In the genomic region with DNA sequence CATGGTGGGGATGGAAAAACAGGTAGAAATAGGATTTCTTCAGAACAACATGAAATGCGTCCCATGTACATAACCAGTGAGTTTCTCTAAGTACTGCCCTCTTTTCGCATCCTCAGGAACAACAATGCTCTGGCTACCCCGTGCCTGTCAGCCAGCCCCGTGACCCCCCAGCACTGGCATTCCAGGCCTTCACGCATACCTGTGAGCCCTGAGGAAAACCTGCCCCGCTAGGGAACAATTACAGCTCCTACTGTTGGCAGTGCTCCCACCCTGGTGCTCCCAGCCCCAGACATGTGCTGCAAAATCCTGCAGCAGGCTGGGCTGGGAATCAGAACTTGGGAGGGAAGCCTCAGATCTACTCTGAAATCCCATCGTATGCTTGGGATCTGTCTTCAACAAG, we compare ENCODE assay signal across 9 cellular contexts. TPM values are rescaled to one million over a fixed set of nuclear protein-coding genes. Genes with fewer than 3 reads are reported as not detected.
DNase-seq lines count a peak whose midpoint lies in the region; ATAC-seq and TF ChIP-seq lines count a peak whose summit lies in the region.
"Had no signal": no experiment of that assay in that cellular context is flagged by ENCODE, and none has a peak within 500 bp of the region (broad histone marks: within the 10 kb centered on the region; RNA-seq: fewer than 3 reads in every experiment).

No MANE protein-coding gene starts in this region.

- H3K27me3 ChIP-seq in Caco-2 (replicated peaks; ENCODE audit: control insufficient read depth, insufficient read depth, low read length) (no peaks in the 10 kb centered on the region), esophagus squamous epithelium (no peaks in the 10 kb centered on the region), psoas muscle (ENCODE audit: insufficient read depth in 3 of 3, low read length in 2 of 3) (no peaks in the 10 kb centered on the region)

- no peak for DNase-seq in Caco-2
- DNase-seq in T-cell: no peak
- no peak for DNase-seq in esophagus squamous epithelium (lab: John Stamatoyannopoulos, UW)
- no peak for DNase-seq in psoas muscle
- no peak for DNase-seq in GM13976 (ENCODE audit: low spot score)
- DNase-seq in NK-92 treated with Interleukin-12 subunit alpha and Interleukin-12 subunit beta, amount 100 ng/mL, for 24 hours (lab: John Stamatoyannopoulos, UW): no peak
- no peak for DNase-seq in middle frontal gyrus (ENCODE audit: extremely low spot score, low spot score)

- in situ Hi-C loops in GM13976 (cut with MboI; ENCODE audit: low sequenced_read_pairs, unreplicated experiment): no loop called here

- H3K27ac ChIP-seq in esophagus squamous epithelium (peak overlapping the region in 3 of 4 donors; percentile 26 to 70 (median 69)), psoas muscle (peak overlapping the region; percentile 58)

- no peaks in the 10 kb centered on the region for H3K9me3 ChIP-seq in Caco-2
- no peaks in the 10 kb centered on the region for H3K9me3 ChIP-seq in esophagus squamous epithelium
- H3K9me3 ChIP-seq in psoas muscle: no peaks in the 10 kb centered on the region

- CTCF ChIA-PET in Caco-2 (lab: Charles Lee) (no interaction called here), T-cell (lab: Charles Lee) (interaction anchor here in 1 of 2 donors (2.1 kb wide), 1 partner anchor 11 kb away, joined by 9 read pairs; no protein-coding TSS in a partner anchor)

- H3K4me3 Mint-ChIP-seq in Caco-2 (ENCODE audit: unreplicated experiment) (peak overlapping the region; percentile 27), T-cell (peak overlapping the region; percentile 74 to 87 (median 81))

- H3K27ac Mint-ChIP-seq in Caco-2 (ENCODE audit: unreplicated experiment) (peak overlapping the region; percentile 85), T-cell (peak overlapping the region; percentile 87 to 93)

- H3K36me3 ChIP-seq in Caco-2 (ENCODE audit: control insufficient read depth, insufficient read depth, low read length) (no peaks in the 10 kb centered on the region; the same call in 1 of the 2 replicates), esophagus squamous epithelium (peaks cover 0 to 34% (median 0%) of the 10 kb centered on the region in 3 donors), psoas muscle (ENCODE audit: insufficient read depth in 1 of 2, low read depth in 1 of 2) (peaks cover 0 to 12% of the 10 kb centered on the region in 2 donors)

- TF ChIP-seq POLR2A in esophagus squamous epithelium (IDR thresholded peaks at IDR 0.05): no peak

- POLR2A ChIA-PET in Caco-2 (lab: Charles Lee) (no interaction called here), T-cell (lab: Charles Lee) (interaction anchor here (0.7 to 3.0 kb wide), 4 partner anchors 11 to 128 kb away, joined by 3 to 22 read pairs (median 4); no protein-coding TSS in a partner anchor)

- peaks cover 66% of the 10 kb centered on the region for H3K4me1 ChIP-seq in Caco-2
- peaks cover 43 to 100% (median 97%) of the 10 kb centered on the region in 3 donors for H3K4me1 ChIP-seq in esophagus squamous epithelium
- H3K4me1 ChIP-seq in psoas muscle: peaks cover 91% of the 10 kb centered on the region

- TF ChIP-seq CTCF in Caco-2 (IDR thresholded peaks at IDR 0.05; ENCODE audit: insufficient read depth in 1 of 2, low read depth in 1 of 2, low read length in 1 of 2, severe bottlenecking in 1 of 2, unreplicated experiment in 1 of 2) (no peak), esophagus squamous epithelium (IDR thresholded peaks at IDR 0.05) (no peak), psoas muscle (IDR thresholded peaks at IDR 0.05) (no peak), GM13976 (IDR thresholded peaks at IDR 0.05; ENCODE audit: borderline replicate concordance, control extremely low read depth, extremely low read depth, insufficient read depth, missing control alignments) (no peak)

- intact Hi-C loops in Caco-2 (cut with micrococcal nuclease; ENCODE audit: unreplicated experiment): loop anchor here (1.0 to 10.0 kb wide), 2 partner anchors 11 to 157 kb away; no protein-coding TSS in a partner anchor
- intact Hi-C loops in esophagus squamous epithelium (cut with DNase I): no loop called here
- intact Hi-C loops in psoas muscle (cut with DNase I): no loop called here

- H3K4me1 Mint-ChIP-seq in Caco-2 (ENCODE audit: low read depth, unreplicated experiment) (peaks cover 18% of the 10 kb centered on the region), T-cell (peaks cover 92 to 97% (median 96%) of the 10 kb centered on the region in 3 donors)

- H3K27me3 Mint-ChIP-seq in Caco-2 (ENCODE audit: insufficient read depth, unreplicated experiment) (no peaks in the 10 kb centered on the region), T-cell (no peaks in the 10 kb centered on the region)

- ATAC-seq in T-cell (replicated peaks in 1 of 4): no peak
- ATAC-seq in psoas muscle: no peak
- ATAC-seq in GM21717 (IDR thresholded peaks at IDR 0.05; ENCODE audit: unreplicated experiment): no peak
- ATAC-seq: left lobe of liver had no signal

- BruUV-seq in Caco-2 (replicated peaks; lab: Mats Ljungman, UMichigan): no TSS peak

- no peak overlapping the region for H3K4me3 ChIP-seq in Caco-2 (ENCODE audit: low read depth, low read length)
- H3K4me3 ChIP-seq in esophagus squamous epithelium: peak overlapping the region in 1 of 4 donors; percentile 21
- peak overlapping the region; percentile 79 for H3K4me3 ChIP-seq in psoas muscle

- WGBS in esophagus squamous epithelium, 2 donors: 69 to 100% methylated on average over 2 to 3 of the region's 7 CpGs
- 75 to 79% (median 75%) methylated on average over 7 of the region's 7 CpGs for WGBS in psoas muscle, 3 donors

- H3K9me3 Mint-ChIP-seq in Caco-2 (ENCODE audit: unreplicated experiment) (no peaks in the 10 kb centered on the region), T-cell (no peaks in the 10 kb centered on the region)

- H3K36me3 Mint-ChIP-seq in Caco-2 (ENCODE audit: insufficient read depth, unreplicated experiment): peaks cover 25% of the 10 kb centered on the region
- peaks cover 48% of the 10 kb centered on the region for H3K36me3 Mint-ChIP-seq in T-cell

RNA-seq across cellular contexts. Expression of a gene that starts 9.1 kb away (rescaled TPM):
- total RNA-seq in Caco-2 (2022) (9.3 and 9.5 TPM in 2 replicates), T-cell (100 to 1,000 TPM in 1 of 5 donors, 10 to 100 TPM in 4; 28.5 to 138 (median 57.7) TPM), esophagus squamous epithelium (10 to 100 TPM in 2 of 4 donors, 1 to 10 TPM in 2; 4.2 to 26.5 (median 9.0) TPM), psoas muscle (10 to 100 TPM in 2 of 4 donors, 1 to 10 TPM in 2; 8.4 to 14.7 (median 10.4) TPM)
- polyA plus RNA-seq in psoas muscle: 1 to 10 TPM; 5.4 to 6.1 (median 5.8) TPM
